ENCODE assay signal across 24 cellular contexts in the genomic region with DNA sequence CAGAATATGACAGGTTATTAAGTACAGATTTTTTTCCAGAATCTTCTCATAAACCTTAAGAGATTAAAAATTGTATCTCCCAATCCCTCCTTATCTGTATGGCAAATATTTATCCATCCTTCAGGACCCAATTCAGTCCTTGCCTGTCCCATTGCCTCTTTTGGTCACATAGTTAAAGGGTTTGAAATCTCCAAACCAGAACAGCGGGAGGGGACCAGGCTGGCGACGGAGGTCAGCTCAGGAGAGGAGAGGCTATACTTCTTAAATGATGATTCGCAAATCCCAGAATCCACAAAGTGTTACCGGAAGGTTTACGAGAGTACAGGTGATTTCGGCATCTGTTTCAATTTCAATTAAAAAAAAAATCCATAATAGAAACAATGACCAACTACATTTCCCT.
"Had no signal": no experiment of that assay in that cellular context is flagged by ENCODE, and none has a peak within 500 bp of the region (broad histone marks: within the 10 kb centered on the region; RNA-seq: fewer than 3 reads in every experiment).

No MANE protein-coding gene starts in this region.

- H3K36me3 ChIP-seq: left ventricle myocardium inferior, ovary, right atrium auricular region, right lobe of liver, thyroid gland, transverse colon, upper lobe of right lung had no signal

- H3K27ac ChIP-seq: left ventricle myocardium inferior, ovary, right atrium auricular region, right lobe of liver, stomach, testis, thyroid gland, transverse colon, upper lobe of right lung had no signal

- H3K27me3 ChIP-seq: ovary, right atrium auricular region, right lobe of liver, stomach, testis, thyroid gland, transverse colon, upper lobe of right lung had no signal

- ATAC-seq: mucosa of descending colon; naive thymus-derived CD4-positive, alpha-beta T cell; natural killer cell treated with Interleukin-12 subunit alpha and Interleukin-12 subunit beta and Interleukin-15 and Interleukin-18, amount 100 ng/mL, for 72 hours; right lobe of liver; stimulated activated naive B cell treated with anti-CD40 and anti-IgM and Interleukin-4, amounts not matched to agents 10 μg/mL and 1 μg/mL and 100 μg/mL, for 72 hours; stimulated activated naive CD8-positive, alpha-beta T cell treated with anti-CD3 and anti-CD28 coated beads, Interleukin-15, Interleukin-2, amounts not matched to agents 100 U/mL and 50 U/mL, for 24 hours; upper lobe of right lung had no signal

- H3K9me3 ChIP-seq: left ventricle myocardium inferior, mucosa of descending colon, ovary, right atrium auricular region, right lobe of liver, stomach, testis, thyroid gland, transverse colon, upper lobe of right lung had no signal

- DNase-seq: hypothalamus; immature natural killer cell; kidney; left ventricle myocardium inferior; mesendoderm; midbrain; mucosa of descending colon; naive thymus-derived CD4-positive, alpha-beta T cell; ovary; right lobe of liver; stimulated activated CD4-positive, alpha-beta T cell treated with anti-CD3 and anti-CD28 coated beads, Interleukin-12 subunit alpha, Interleukin-12 subunit beta, amount 100 ng/mL, for 4 hours; stimulated activated CD4-positive, alpha-beta T cell treated with anti-CD3 and anti-CD28 coated beads, Interleukin-15, amount 100 ng/mL, for 24 hours; stimulated activated CD4-positive, alpha-beta T cell treated with anti-CD3 and anti-CD28 coated beads, Interleukin-2, amount 100 ng/mL, for 24 hours; stimulated activated CD4-positive, alpha-beta T cell treated with anti-CD3 and anti-CD28 coated beads, Interleukin-4, amount 100 ng/mL, for 1 hour; stimulated activated naive B cell treated with anti-CD40 and anti-IgM and Interleukin-4, amounts not matched to agents 10 μg/mL and 1 μg/mL and 100 μg/mL, for 72 hours; stimulated activated naive CD8-positive, alpha-beta T cell treated with anti-CD3 and anti-CD28 coated beads, Interleukin-15, Interleukin-2, amounts not matched to agents 100 U/mL and 50 U/mL, for 24 hours; stomach; testis; thyroid gland; transverse colon; upper lobe of right lung had no signal

- H3K4me3 ChIP-seq: left ventricle myocardium inferior, lung, mucosa of descending colon, ovary, right atrium auricular region, right lobe of liver, stomach, testis, thyroid gland, transverse colon, upper lobe of right lung had no signal

- H3K4me1 ChIP-seq: left ventricle myocardium inferior, right atrium auricular region, right lobe of liver, stomach, testis, thyroid gland, transverse colon, upper lobe of right lung had no signal
